ENCODE assay signal across 1 cellular context in genomic region chr10:95266674-95267095, GRCh38.
A peak's percentile ranks its signal among the peaks of the same experiment; 100 is the strongest.
TF ChIP-seq lines count a peak whose summit lies in the region.

No MANE protein-coding gene starts in this region.

TF ChIP-seq in A549, 52 proteins besides CTCF, POLR2A, EP300 and RAD21 (continued from another document):
- TF ChIP-seq ATOH8 (CRISPR knock-in tag; IDR thresholded peaks at IDR 0.05; ENCODE audit: low read depth) = no peak
- TF ChIP-seq EHMT2 (IDR thresholded peaks at IDR 0.05; ENCODE audit: low read depth) = no peak
- TF ChIP-seq HDAC2 (IDR thresholded peaks at IDR 0.05) = no peak
- no peak for TF ChIP-seq FOSL2 (IDR thresholded peaks at IDR 0.05)
- peak; percentile 60 for TF ChIP-seq FOSL2 (CRISPR knock-in tag; IDR thresholded peaks at IDR 0.05)
- peak; percentile 34; the same call in 1 of the 2 replicates for TF ChIP-seq GATA3 (IDR thresholded peaks at IDR 0.05; ENCODE audit: borderline replicate concordance)
- TF ChIP-seq ZFP36 (IDR thresholded peaks at IDR 0.05; ENCODE audit: borderline replicate concordance, partially characterized antibody) = no peak
- no peak for TF ChIP-seq CHD4 (IDR thresholded peaks at IDR 0.05; ENCODE audit: borderline replicate concordance)
- TF ChIP-seq SMC3 (IDR thresholded peaks at IDR 0.05) = no peak
- no peak for TF ChIP-seq FOSB (CRISPR knock-in tag; IDR thresholded peaks at IDR 0.05)
- TF ChIP-seq HES2 (IDR thresholded peaks at IDR 0.05) = no peak
- peak; percentile 64 for TF ChIP-seq MAFK (IDR thresholded peaks at IDR 0.05; ENCODE audit: partially characterized antibody)
- TF ChIP-seq JUNB (IDR thresholded peaks at IDR 0.05) = no peak
- no peak for TF ChIP-seq E2F6 (IDR thresholded peaks at IDR 0.05; ENCODE audit: borderline replicate concordance, low read depth)
- TF ChIP-seq REST (IDR thresholded peaks at IDR 0.05) = no peak
- no peak for TF ChIP-seq HMGXB4 (CRISPR knock-in tag; IDR thresholded peaks at IDR 0.05; ENCODE audit: borderline replicate concordance)
